Comparison of ENCODE assay signal across 8 cellular contexts in the genomic region with DNA sequence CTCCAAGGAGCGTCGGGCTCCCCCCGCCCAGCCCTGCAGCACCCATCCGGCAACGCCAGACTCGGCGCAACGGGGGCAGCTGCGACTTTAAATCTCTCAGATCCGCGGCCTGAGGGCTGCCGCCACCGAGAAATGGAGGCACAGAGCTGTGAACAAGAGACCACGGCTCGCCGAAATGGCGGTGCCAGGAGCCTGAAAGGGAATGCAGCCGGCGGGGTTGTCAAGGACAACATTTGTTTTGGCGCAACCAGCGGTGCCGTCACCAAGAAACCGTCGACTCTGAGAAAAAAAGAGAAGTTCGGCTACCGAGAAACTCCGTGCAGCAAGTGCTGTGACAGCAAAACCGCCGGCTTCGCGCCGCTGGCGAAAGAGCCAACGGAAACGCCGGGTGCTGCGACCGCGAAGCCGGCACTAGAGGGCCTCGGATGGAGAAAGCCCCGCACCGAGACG. TPM values are rescaled to one million over a fixed set of nuclear protein-coding genes. Genes with fewer than 3 reads are reported as not detected.
DNase-seq lines count a peak whose midpoint lies in the region; ATAC-seq and TF ChIP-seq lines count a peak whose summit lies in the region.

No MANE protein-coding gene starts in this region.

- peaks cover 50% of the 10 kb centered on the region for H3K4me1 ChIP-seq in OCI-LY1 (ENCODE audit: insufficient read depth, low read length, severe bottlenecking)
- H3K4me1 ChIP-seq in neural progenitor cell, result peaks cover 20% of the 10 kb centered on the region
- H3K4me1 ChIP-seq in thoracic aorta (ENCODE audit: control insufficient read depth in 1 of 2, low read depth in 2 of 2), result no peaks in the 10 kb centered on the region

- H3F3A ChIP-seq in OCI-LY1 (ENCODE audit: insufficient read depth, low read length), result peaks cover 5% of the 10 kb centered on the region
- H3F3A ChIP-seq in neural progenitor cell (ENCODE audit: low read depth), result peaks cover 70% of the 10 kb centered on the region

- H3K4me3 Mint-ChIP-seq in activated T-cell treated with anti-CD3 and anti-CD28 coated beads, Interleukin-2, amount 50 U/mL, for 72 hours, result peak overlapping the region; percentile 96 to 99
- peak overlapping the region; percentile 86 for H3K4me3 Mint-ChIP-seq in neural progenitor cell

- H3K27ac Mint-ChIP-seq in activated T-cell treated with anti-CD3 and anti-CD28 coated beads, Interleukin-2, amount 50 U/mL, for 72 hours, result peak overlapping the region; percentile 100
- no peak overlapping the region for H3K27ac Mint-ChIP-seq in neural progenitor cell

- no peaks in the 10 kb centered on the region for H3K9me2 ChIP-seq in OCI-LY1 (ENCODE audit: low read depth, low read length)

- peak; percentile 19; the same call in 1 of the 2 replicates for TF ChIP-seq CTCF in OCI-LY1 (IDR thresholded peaks at IDR 0.05; ENCODE audit: low read length)
- TF ChIP-seq CTCF in neural progenitor cell (IDR thresholded peaks at IDR 0.05), result peak; percentile 32
- TF ChIP-seq CTCF in thoracic aorta (IDR thresholded peaks at IDR 0.05), result no peak

- H3K27me3 Mint-ChIP-seq in activated T-cell treated with anti-CD3 and anti-CD28 coated beads, Interleukin-2, amount 50 U/mL, for 72 hours (ENCODE audit: low read depth), result no peaks in the 10 kb centered on the region
- peaks cover 76% of the 10 kb centered on the region for H3K27me3 Mint-ChIP-seq in neural progenitor cell (ENCODE audit: insufficient read depth, low read depth)

- H3K27me3 ChIP-seq in OCI-LY1 (ENCODE audit: insufficient read depth, low read length), result no peaks in the 10 kb centered on the region
- H3K27me3 ChIP-seq in neural progenitor cell, result peaks cover 97% of the 10 kb centered on the region
- H3K27me3 ChIP-seq in thoracic aorta (replicated peaks; ENCODE audit: insufficient read depth), result no peaks in the 10 kb centered on the region

- H3K27ac ChIP-seq in OCI-LY1 (ENCODE audit: low read depth, low read length, poor library complexity, severe bottlenecking) (peak overlapping the region; percentile 95), neural progenitor cell (no peak overlapping the region), thoracic aorta (peak overlapping the region; percentile 89 to 99)

- H3K9me3 ChIP-seq in OCI-LY1 (ENCODE audit: low read length), result no peaks in the 10 kb centered on the region
- no peaks in the 10 kb centered on the region for H3K9me3 ChIP-seq in neural progenitor cell (ENCODE audit: low read depth)
- no peaks in the 10 kb centered on the region for H3K9me3 ChIP-seq in thoracic aorta

- ATAC-seq in GM19463 (IDR thresholded peaks at IDR 0.05; ENCODE audit: unreplicated experiment) (peak; percentile 17), thoracic aorta (ENCODE audit: insufficient number of reproducible peaks, low FRiP score, low read depth) (peak; percentile 35)
- peak; percentile 21 to 38 for ATAC-seq in activated T-cell treated with anti-CD3 and anti-CD28 coated beads, Interleukin-2, amount 50 U/mL, for 72 hours (replicated peaks in 1 of 2)

- H3K36me3 ChIP-seq in OCI-LY1 (ENCODE audit: insufficient read depth, low read length) (no peaks in the 10 kb centered on the region), neural progenitor cell (no peaks in the 10 kb centered on the region), thoracic aorta (no peaks in the 10 kb centered on the region)

- H3K9ac ChIP-seq in OCI-LY1 (ENCODE audit: low read length) (peak overlapping the region; percentile 82), neural progenitor cell (no peak overlapping the region)

- H3K36me3 Mint-ChIP-seq in activated T-cell treated with anti-CD3 and anti-CD28 coated beads, Interleukin-2, amount 50 U/mL, for 72 hours (ENCODE audit: insufficient read depth in 2 of 2), result peaks cover 0 to 2% of the 10 kb centered on the region in 2 donors
- H3K36me3 Mint-ChIP-seq in neural progenitor cell, result no peaks in the 10 kb centered on the region

- H3K9me3 Mint-ChIP-seq in activated T-cell treated with anti-CD3 and anti-CD28 coated beads, Interleukin-2, amount 50 U/mL, for 72 hours, result no peaks in the 10 kb centered on the region
- no peaks in the 10 kb centered on the region for H3K9me3 Mint-ChIP-seq in neural progenitor cell

- H3K4me2 ChIP-seq in OCI-LY1 (ENCODE audit: low read length) (peak overlapping the region; percentile 93), neural progenitor cell (peak overlapping the region; percentile 74)

- H3K4me3 ChIP-seq in OCI-LY1 (ENCODE audit: low read depth, low read length, poor library complexity, severe bottlenecking) (peak overlapping the region; percentile 68), neural progenitor cell (peak overlapping the region; percentile 47), thoracic aorta (peak overlapping the region; percentile 83)

- H4K20me1 ChIP-seq in OCI-LY1 (ENCODE audit: insufficient read depth, low read length), result no peaks in the 10 kb centered on the region
- H4K20me1 ChIP-seq in neural progenitor cell (ENCODE audit: low read depth), result peaks cover 81% of the 10 kb centered on the region

- H3K79me2 ChIP-seq in OCI-LY1 (ENCODE audit: insufficient read depth, low read length) (no peaks in the 10 kb centered on the region), neural progenitor cell (ENCODE audit: low read depth) (no peaks in the 10 kb centered on the region)

- H3K4me1 Mint-ChIP-seq in activated T-cell treated with anti-CD3 and anti-CD28 coated beads, Interleukin-2, amount 50 U/mL, for 72 hours (ENCODE audit: low read depth), result peaks cover 63% of the 10 kb centered on the region
- peaks cover 49% of the 10 kb centered on the region for H3K4me1 Mint-ChIP-seq in neural progenitor cell

- H2AFZ ChIP-seq in OCI-LY1 (ENCODE audit: low read length) (no peak overlapping the region), neural progenitor cell (replicated peaks) (peak overlapping the region; percentile 68)

- peak; percentile 48 for DNase-seq in CMK (ENCODE audit: low read depth)
- peak; percentile 70 for DNase-seq in HK-2 (ENCODE audit: unreplicated experiment)
- DNase-seq in activated T-cell treated with anti-CD3 and anti-CD28 coated beads, Interleukin-2, amount 50 U/mL, for 72 hours, result peak; percentile 81 to 87
- peak; percentile 75 for DNase-seq in fibroblast of peridontal ligament (ENCODE audit: extremely low read depth)
- peak; percentile 87 for DNase-seq in neural progenitor cell (ENCODE audit: low spot score)
- DNase-seq in thoracic aorta (ENCODE audit: low spot score), result peak; percentile 53

RNA-seq across cellular contexts. Expression of a gene that starts 2.1 kb away (rescaled TPM):
- total RNA-seq in activated T-cell treated with anti-CD3 and anti-CD28 coated beads, Interleukin-2, amount 50 U/mL, for 72 hours, result 10 to 100 TPM in 1 of 2 donors, 1 to 10 TPM in 1; 9.9 to 10.0 TPM
- total RNA-seq in neural progenitor cell (ENCODE audit: low replicate concordance) (0.17 and 0.74 TPM in 2 replicates), thoracic aorta (1 to 10 TPM; 3.2 to 5.3 TPM)
